ENCODE assay signal across 19 cellular contexts in the genomic region with DNA sequence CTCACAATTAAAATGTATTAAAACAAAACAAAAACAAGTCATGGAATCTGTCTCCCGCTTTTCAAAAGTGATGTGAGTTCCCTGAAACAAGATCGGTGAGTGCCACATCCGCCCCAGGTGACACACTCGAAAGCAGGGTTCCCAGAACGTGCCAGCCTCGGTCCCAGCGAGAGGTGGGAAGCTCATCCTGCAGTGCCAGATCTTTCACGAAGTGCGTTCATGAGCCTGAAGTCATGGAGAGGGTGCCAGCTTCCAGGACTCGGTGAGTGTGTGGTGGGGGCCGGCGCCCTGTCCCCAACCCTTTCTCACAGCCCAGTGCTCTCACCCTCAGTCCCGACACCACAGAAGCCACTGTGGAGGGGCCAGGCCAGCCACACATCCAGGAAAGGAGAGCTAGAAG.
A peak's percentile ranks its signal among the peaks of the same experiment; 100 is the strongest.
DNase-seq lines count a peak whose midpoint lies in the region; ATAC-seq and TF ChIP-seq lines count a peak whose summit lies in the region.
"Had no signal": no experiment of that assay in that cellular context is flagged by ENCODE, and none has a peak within 500 bp of the region (broad histone marks: within the 10 kb centered on the region; RNA-seq: fewer than 3 reads in every experiment).

No MANE protein-coding gene starts in this region.

- no peak overlapping the region for H3K4me3 ChIP-seq in neuronal stem cell (ENCODE audit: low read length in 2 of 2)
- H3K4me3 ChIP-seq: A549 had no signal

- no peak overlapping the region for H4K91ac ChIP-seq in neuronal stem cell (ENCODE audit: low read depth, low read length, poor library complexity)

- peak overlapping the region; percentile 88 for H2AK5ac ChIP-seq in neuronal stem cell (ENCODE audit: low read depth, low read length)

- POLR2A ChIA-PET in WTC11 (lab: Charles Lee) = interaction anchor here (0.6 kb wide), 1 partner anchor 1342 kb away, joined by 3 read pairs; no protein-coding TSS in a partner anchor

- H2BK120ac ChIP-seq in neuronal stem cell (ENCODE audit: low read depth, low read length) = no peak overlapping the region

- H3K9me3 Mint-ChIP-seq in WTC11 = no peaks in the 10 kb centered on the region
- H3K9me3 Mint-ChIP-seq: CD4-positive, alpha-beta memory T cell had no signal

- peak overlapping the region; percentile 45; the same call in 1 of the 2 replicates for H3K27ac Mint-ChIP-seq in WTC11

- TF ChIP-seq CTCF in WTC11 (IDR thresholded peaks at IDR 0.05) = no peak

- no peak for ATAC-seq in WTC11
- ATAC-seq in GM21825 (IDR thresholded peaks at IDR 0.05; ENCODE audit: unreplicated experiment) = no peak
- ATAC-seq: A549 had no signal

- H3K9ac ChIP-seq in neuronal stem cell (ENCODE audit: low read depth, low read length, poor library complexity) = no peak overlapping the region

- no peak overlapping the region for H3K4ac ChIP-seq in neuronal stem cell (ENCODE audit: low read length)

- H3K27me3 Mint-ChIP-seq in WTC11 (ENCODE audit: low read depth) = no peaks in the 10 kb centered on the region
- H3K27me3 Mint-ChIP-seq: CD4-positive, alpha-beta memory T cell had no signal

- no peak overlapping the region for H3K23ac ChIP-seq in neuronal stem cell (ENCODE audit: low read depth, low read length, poor library complexity)

- DNase-seq in WTC11 (ENCODE audit: low spot score) = no peak
- peak; percentile 41 for DNase-seq in islet precursor cell
- DNase-seq in neuronal stem cell (ENCODE audit: low spot score) = no peak
- DNase-seq in AG08396 (ENCODE audit: low spot score) = no peak
- DNase-seq in NCI-H187 treated with DMSO at 0.1 percent for 48 hours (lab: John Stamatoyannopoulos, UW) = no peak
- DNase-seq: 8988T; ACHN; C1 segment of cervical spinal cord; Calu3; CD4-positive, alpha-beta memory T cell; COR-L47; DMS53; DMS79 treated with DMSO at 0.1 percent for 48 hours; GF-D8; GOT3; H7; HCEC 1CT had no signal

- H2BK15ac ChIP-seq in neuronal stem cell (ENCODE audit: low read length) = no peak overlapping the region

- no peaks in the 10 kb centered on the region for H3K4me1 ChIP-seq in neuronal stem cell (ENCODE audit: control insufficient read depth in 2 of 2, insufficient read depth in 1 of 2, low read depth in 1 of 2, low read length in 2 of 2)

- peaks cover 11% of the 10 kb centered on the region for H3K36me3 Mint-ChIP-seq in WTC11

- H3K36me3 ChIP-seq in neuronal stem cell (replicated peaks in 1 of 2; ENCODE audit: control insufficient read depth in 2 of 2, insufficient read depth in 2 of 2, low read length in 2 of 2) = peaks cover 2 to 15% of the 10 kb centered on the region in 2 donors

- peak overlapping the region; percentile 53 for H3K18ac ChIP-seq in neuronal stem cell (ENCODE audit: low read length)

- no peak overlapping the region for H3K4me2 ChIP-seq in neuronal stem cell (ENCODE audit: insufficient read depth, low read length, poor library complexity, severe bottlenecking)
- H3K4me2 ChIP-seq: A549 had no signal

- H3K4me1 Mint-ChIP-seq in WTC11 = no peaks in the 10 kb centered on the region

- WGBS in neuronal stem cell (ENCODE audit: extremely low coverage in 2 of 2, insufficient read length in 2 of 2, insufficient replicate concordance in 1 of 2), 2 donors = no CpG with 5 or more reads among the region's 13 CpGs

- H3K27ac ChIP-seq in neuronal stem cell (replicated peaks; ENCODE audit: low read length) = no peak overlapping the region
- H3K27ac ChIP-seq: A549 had no signal

- no peak overlapping the region for H3K4me3 Mint-ChIP-seq in WTC11
- H3K4me3 Mint-ChIP-seq: CD4-positive, alpha-beta memory T cell had no signal

- H3K9me3 ChIP-seq in neuronal stem cell (replicated peaks in 1 of 2; ENCODE audit: control insufficient read depth in 2 of 2, insufficient read depth in 1 of 2, low read depth in 1 of 2, low read length in 2 of 2) = peaks cover 3 to 5% of the 10 kb centered on the region in 2 donors
- H3K9me3 ChIP-seq: A549 had no signal

- no peaks in the 10 kb centered on the region for H3K27me3 ChIP-seq in neuronal stem cell (ENCODE audit: control insufficient read depth in 3 of 3, insufficient read depth in 3 of 3, low read depth in 1 of 3, low read length in 3 of 3)

- no peak overlapping the region for H4K8ac ChIP-seq in neuronal stem cell (ENCODE audit: low read depth, low read length)

- H2BK5ac ChIP-seq in neuronal stem cell (ENCODE audit: low read length) = no peak overlapping the region

- peak overlapping the region; percentile 66 for H3K14ac ChIP-seq in neuronal stem cell (ENCODE audit: low read length)

- no peak overlapping the region for H2BK12ac ChIP-seq in neuronal stem cell (ENCODE audit: low read length)

- CTCF ChIA-PET in WTC11 (lab: Charles Lee) = interaction anchor here (0.6 to 0.9 kb wide), 2 partner anchors 154 to 316 kb away, joined by 3 read pairs; no protein-coding TSS in a partner anchor

- H3K79me1 ChIP-seq in neuronal stem cell (ENCODE audit: low read depth, low read length) = no peaks in the 10 kb centered on the region

- no peak overlapping the region for H2AFZ ChIP-seq in neuronal stem cell (ENCODE audit: low read length)

TF ChIP-seq in WTC11, 78 proteins besides CTCF, POLR2A, EP300 and RAD21:
- TF ChIP-seq ESRRA (CRISPR knock-in tag; IDR thresholded peaks at IDR 0.05; ENCODE audit: borderline replicate concordance) = no peak
- TF ChIP-seq E2F4 (CRISPR knock-in tag; IDR thresholded peaks at IDR 0.05; ENCODE audit: borderline replicate concordance, low read depth) = no peak
- TF ChIP-seq FOXP1 (CRISPR knock-in tag; IDR thresholded peaks at IDR 0.05; ENCODE audit: borderline replicate concordance) = no peak
- no peak for TF ChIP-seq ZNF425 (CRISPR knock-in tag; conservative IDR thresholded peaks at IDR 0.05)
- TF ChIP-seq TEAD1 (CRISPR knock-in tag; IDR thresholded peaks at IDR 0.05) = no peak
- no peak for TF ChIP-seq E2F5 (CRISPR knock-in tag; IDR thresholded peaks at IDR 0.05)
- no peak for TF ChIP-seq NR3C1 (CRISPR knock-in tag; conservative IDR thresholded peaks at IDR 0.05; ENCODE audit: low read depth)
- TF ChIP-seq E2F1 (CRISPR knock-in tag; IDR thresholded peaks at IDR 0.05) = no peak
